1 cellular context compared by ENCODE assay signal in the genomic region with DNA sequence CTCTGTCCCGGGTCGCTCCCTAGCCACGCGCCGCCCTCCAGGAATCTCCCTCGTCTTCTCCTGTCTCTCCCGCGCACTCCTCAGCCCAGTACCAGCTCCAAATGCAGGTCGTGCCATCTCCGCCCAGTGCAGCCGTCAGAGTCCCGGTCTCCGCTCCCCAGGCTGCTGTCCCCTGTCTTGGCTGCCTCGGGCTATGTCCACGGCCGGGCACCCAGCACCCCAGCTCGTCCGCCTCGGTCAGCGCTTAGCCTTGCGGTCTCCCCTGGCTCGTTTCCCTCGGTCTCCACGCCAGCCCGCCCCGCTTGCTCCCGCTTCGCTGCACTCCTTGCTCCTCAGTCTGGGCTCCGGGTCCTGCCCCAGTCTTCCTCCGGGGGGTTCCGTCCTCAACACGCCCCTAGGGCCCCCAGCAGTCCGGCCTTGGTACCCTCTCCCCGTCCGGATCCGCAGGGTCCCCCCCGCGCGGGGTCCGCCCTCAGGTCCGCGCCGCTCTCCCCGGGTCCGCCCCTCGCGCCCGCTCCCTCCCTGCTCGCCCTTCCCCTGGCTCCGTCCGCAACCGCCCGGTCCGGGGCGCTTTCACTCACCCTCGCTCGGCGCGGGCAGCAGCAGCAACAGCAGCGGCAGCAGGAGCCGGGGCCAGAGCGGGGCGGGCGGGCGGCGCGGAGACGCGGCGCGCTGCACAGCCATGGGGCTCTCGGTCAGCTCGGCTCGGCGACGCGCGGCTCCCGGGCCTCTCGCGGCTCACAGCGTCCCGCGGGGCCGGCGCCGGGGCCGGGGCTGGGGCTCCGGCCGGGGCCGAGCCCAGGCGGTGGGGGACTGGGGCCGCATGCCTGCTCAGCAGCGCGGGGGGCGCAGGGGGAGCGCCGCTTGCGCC.
A peak's percentile ranks its signal among the peaks of the same experiment; 100 is the strongest.
TF ChIP-seq lines count a peak whose summit lies in the region.

No MANE protein-coding gene starts in this region.

TF ChIP-seq in HepG2, 621 proteins besides CTCF, POLR2A, EP300 and RAD21 (continued from another document and continues in another):
- TF ChIP-seq, protein P1, sequence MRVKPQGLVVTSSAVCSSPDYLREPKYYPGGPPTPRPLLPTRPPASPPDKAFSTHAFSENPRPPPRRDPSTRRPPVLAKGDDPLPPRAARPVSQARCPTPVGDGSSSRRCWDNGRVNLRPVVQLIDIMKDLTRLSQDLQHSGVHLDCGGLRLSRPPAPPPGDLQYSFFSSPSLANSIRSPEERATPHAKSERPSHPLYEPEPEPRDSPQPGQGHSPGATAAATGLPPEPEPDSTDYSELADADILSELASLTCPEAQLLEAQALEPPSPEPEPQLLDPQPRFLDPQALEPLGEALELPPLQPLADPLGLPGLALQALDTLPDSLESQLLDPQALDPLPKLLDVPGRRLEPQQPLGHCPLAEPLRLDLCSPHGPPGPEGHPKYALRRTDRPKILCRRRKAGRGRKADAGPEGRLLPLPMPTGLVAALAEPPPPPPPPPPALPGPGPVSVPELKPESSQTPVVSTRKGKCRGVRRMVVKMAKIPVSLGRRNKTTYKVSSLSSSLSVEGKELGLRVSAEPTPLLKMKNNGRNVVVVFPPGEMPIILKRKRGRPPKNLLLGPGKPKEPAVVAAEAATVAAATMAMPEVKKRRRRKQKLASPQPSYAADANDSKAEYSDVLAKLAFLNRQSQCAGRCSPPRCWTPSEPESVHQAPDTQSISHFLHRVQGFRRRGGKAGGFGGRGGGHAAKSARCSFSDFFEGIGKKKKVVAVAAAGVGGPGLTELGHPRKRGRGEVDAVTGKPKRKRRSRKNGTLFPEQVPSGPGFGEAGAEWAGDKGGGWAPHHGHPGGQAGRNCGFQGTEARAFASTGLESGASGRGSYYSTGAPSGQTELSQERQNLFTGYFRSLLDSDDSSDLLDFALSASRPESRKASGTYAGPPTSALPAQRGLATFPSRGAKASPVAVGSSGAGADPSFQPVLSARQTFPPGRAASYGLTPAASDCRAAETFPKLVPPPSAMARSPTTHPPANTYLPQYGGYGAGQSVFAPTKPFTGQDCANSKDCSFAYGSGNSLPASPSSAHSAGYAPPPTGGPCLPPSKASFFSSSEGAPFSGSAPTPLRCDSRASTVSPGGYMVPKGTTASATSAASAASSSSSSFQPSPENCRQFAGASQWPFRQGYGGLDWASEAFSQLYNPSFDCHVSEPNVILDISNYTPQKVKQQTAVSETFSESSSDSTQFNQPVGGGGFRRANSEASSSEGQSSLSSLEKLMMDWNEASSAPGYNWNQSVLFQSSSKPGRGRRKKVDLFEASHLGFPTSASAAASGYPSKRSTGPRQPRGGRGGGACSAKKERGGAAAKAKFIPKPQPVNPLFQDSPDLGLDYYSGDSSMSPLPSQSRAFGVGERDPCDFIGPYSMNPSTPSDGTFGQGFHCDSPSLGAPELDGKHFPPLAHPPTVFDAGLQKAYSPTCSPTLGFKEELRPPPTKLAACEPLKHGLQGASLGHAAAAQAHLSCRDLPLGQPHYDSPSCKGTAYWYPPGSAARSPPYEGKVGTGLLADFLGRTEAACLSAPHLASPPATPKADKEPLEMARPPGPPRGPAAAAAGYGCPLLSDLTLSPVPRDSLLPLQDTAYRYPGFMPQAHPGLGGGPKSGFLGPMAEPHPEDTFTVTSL (CRISPR knock-in tag; IDR thresholded peaks at IDR 0.05; ENCODE audit: borderline replicate concordance), result no peak
- TF ChIP-seq, protein P2, sequence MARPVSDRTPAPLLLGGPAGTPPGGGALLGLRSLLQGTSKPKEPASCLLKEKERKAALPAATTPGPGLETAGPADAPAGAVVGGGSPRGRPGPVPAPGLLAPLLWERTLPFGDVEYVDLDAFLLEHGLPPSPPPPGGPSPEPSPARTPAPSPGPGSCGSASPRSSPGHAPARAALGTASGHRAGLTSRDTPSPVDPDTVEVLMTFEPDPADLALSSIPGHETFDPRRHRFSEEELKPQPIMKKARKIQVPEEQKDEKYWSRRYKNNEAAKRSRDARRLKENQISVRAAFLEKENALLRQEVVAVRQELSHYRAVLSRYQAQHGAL (CRISPR knock-in tag; IDR thresholded peaks at IDR 0.05; ENCODE audit: not compliant biosample characterization), result no peak
- TF ChIP-seq ZNF576 (CRISPR knock-in tag; IDR thresholded peaks at IDR 0.05), result no peak
- peak; percentile 27 for TF ChIP-seq ZFX (CRISPR knock-in tag; IDR thresholded peaks at IDR 0.05; ENCODE audit: low read depth)
- TF ChIP-seq, protein P3, sequence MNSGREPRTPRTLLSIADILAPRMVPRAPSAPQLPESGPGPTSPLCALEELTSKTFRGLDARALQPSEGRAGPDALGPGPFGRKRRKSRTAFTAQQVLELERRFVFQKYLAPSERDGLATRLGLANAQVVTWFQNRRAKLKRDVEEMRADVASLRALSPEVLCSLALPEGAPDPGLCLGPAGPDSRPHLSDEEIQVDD (CRISPR knock-in tag; IDR thresholded peaks at IDR 0.05; ENCODE audit: borderline replicate concordance), result no peak; the same call in 1 of the 2 replicates
- no peak for TF ChIP-seq EZH2 (conservative IDR thresholded peaks at IDR 0.05; ENCODE audit: low read depth, low read length)
- no peak for TF ChIP-seq MYC (CRISPR knock-in tag; IDR thresholded peaks at IDR 0.05; ENCODE audit: borderline replicate concordance)
- TF ChIP-seq KDM1A (CRISPR knock-in tag; IDR thresholded peaks at IDR 0.05), result no peak
- no peak for TF ChIP-seq HOXD1 (CRISPR knock-in tag; IDR thresholded peaks at IDR 0.05)
- TF ChIP-seq, protein P4, sequence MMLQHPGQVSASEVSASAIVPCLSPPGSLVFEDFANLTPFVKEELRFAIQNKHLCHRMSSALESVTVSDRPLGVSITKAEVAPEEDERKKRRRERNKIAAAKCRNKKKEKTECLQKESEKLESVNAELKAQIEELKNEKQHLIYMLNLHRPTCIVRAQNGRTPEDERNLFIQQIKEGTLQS (CRISPR knock-in tag; IDR thresholded peaks at IDR 0.05), result no peak
- TF ChIP-seq ZNF362 (CRISPR knock-in tag; IDR thresholded peaks at IDR 0.05; ENCODE audit: borderline replicate concordance), result no peak; the same call in 1 of the 2 replicates
- TF ChIP-seq ZNF614 (CRISPR knock-in tag; IDR thresholded peaks at IDR 0.05; ENCODE audit: borderline replicate concordance), result no peak
- no peak for TF ChIP-seq NCOA2 (CRISPR knock-in tag; IDR thresholded peaks at IDR 0.05)
- no peak for TF ChIP-seq MIER3 (CRISPR knock-in tag; IDR thresholded peaks at IDR 0.05; ENCODE audit: borderline replicate concordance)
- TF ChIP-seq ZNF772 (CRISPR knock-in tag; IDR thresholded peaks at IDR 0.05), result no peak; the same call in 1 of the 2 replicates
- 0 out of 2 replicates have a peak, but pooled peaks have one; percentile 11 for TF ChIP-seq ZNF740 (CRISPR knock-in tag; IDR thresholded peaks at IDR 0.05)
- peak; percentile 4; the same call in 1 of the 2 replicates for TF ChIP-seq FOSL2 (CRISPR knock-in tag; IDR thresholded peaks at IDR 0.05)
- TF ChIP-seq PBX3 (CRISPR knock-in tag; IDR thresholded peaks at IDR 0.05; ENCODE audit: borderline replicate concordance), result 0 out of 2 replicates have a peak, but pooled peaks have one; percentile 55
- no peak for TF ChIP-seq TFDP1 (CRISPR knock-in tag; IDR thresholded peaks at IDR 0.05; ENCODE audit: borderline replicate concordance)
- TF ChIP-seq ZMAT3 (CRISPR knock-in tag; conservative IDR thresholded peaks at IDR 0.05), result no peak; the same call in 1 of the 2 replicates
- TF ChIP-seq LCORL (IDR thresholded peaks at IDR 0.05), result no peak
- TF ChIP-seq LCORL (CRISPR knock-in tag; IDR thresholded peaks at IDR 0.05), result peak; percentile 55; the same call in 1 of the 2 replicates
- TF ChIP-seq CREB1 (IDR thresholded peaks at IDR 0.05), result no peak
- no peak for TF ChIP-seq CREB1 (CRISPR knock-in tag; IDR thresholded peaks at IDR 0.05)
- TF ChIP-seq, protein P5, sequence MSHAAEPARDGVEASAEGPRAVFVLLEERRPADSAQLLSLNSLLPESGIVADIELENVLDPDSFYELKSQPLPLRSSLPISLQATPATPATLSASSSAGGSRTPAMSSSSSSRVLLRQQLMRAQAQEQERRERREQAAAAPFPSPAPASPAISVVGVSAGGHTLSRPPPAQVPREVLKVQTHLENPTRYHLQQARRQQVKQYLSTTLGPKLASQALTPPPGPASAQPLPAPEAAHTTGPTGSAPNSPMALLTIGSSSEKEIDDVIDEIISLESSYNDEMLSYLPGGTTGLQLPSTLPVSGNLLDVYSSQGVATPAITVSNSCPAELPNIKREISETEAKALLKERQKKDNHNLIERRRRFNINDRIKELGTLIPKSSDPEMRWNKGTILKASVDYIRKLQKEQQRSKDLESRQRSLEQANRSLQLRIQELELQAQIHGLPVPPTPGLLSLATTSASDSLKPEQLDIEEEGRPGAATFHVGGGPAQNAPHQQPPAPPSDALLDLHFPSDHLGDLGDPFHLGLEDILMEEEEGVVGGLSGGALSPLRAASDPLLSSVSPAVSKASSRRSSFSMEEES (CRISPR knock-in tag; IDR thresholded peaks at IDR 0.05), result no peak
- 0 out of 2 replicates have a peak, but pooled peaks have one; percentile 13 for TF ChIP-seq ZNF792 (CRISPR knock-in tag; IDR thresholded peaks at IDR 0.05)
- TF ChIP-seq CHD4 (IDR thresholded peaks at IDR 0.05; ENCODE audit: borderline replicate concordance, low read length), result no peak
- no peak for TF ChIP-seq ZNF883 (CRISPR knock-in tag; IDR thresholded peaks at IDR 0.05; ENCODE audit: not compliant biosample characterization)
- no peak for TF ChIP-seq KLF11 (CRISPR knock-in tag; IDR thresholded peaks at IDR 0.05)
- no peak for TF ChIP-seq AGO1 (IDR thresholded peaks at IDR 0.05; ENCODE audit: low read depth, low read length, poor library complexity, severe bottlenecking)
- no peak for TF ChIP-seq ZNF7 (CRISPR knock-in tag; IDR thresholded peaks at IDR 0.05)
- TF ChIP-seq ATAD3A (CRISPR knock-in tag; IDR thresholded peaks at IDR 0.05), result no peak
- 0 out of 2 replicates have a peak, but pooled peaks have one; percentile 18 for TF ChIP-seq NKX3-1 (CRISPR knock-in tag; IDR thresholded peaks at IDR 0.05)
- TF ChIP-seq GTF2F1 (IDR thresholded peaks at IDR 0.05; ENCODE audit: low read length), result no peak
- no peak for TF ChIP-seq ZNF839 (CRISPR knock-in tag; IDR thresholded peaks at IDR 0.05; ENCODE audit: borderline replicate concordance)
- TF ChIP-seq NCOA1 (CRISPR knock-in tag; IDR thresholded peaks at IDR 0.05), result 0 out of 2 replicates have a peak, but pooled peaks have one; percentile 54
- TF ChIP-seq, protein P6, sequence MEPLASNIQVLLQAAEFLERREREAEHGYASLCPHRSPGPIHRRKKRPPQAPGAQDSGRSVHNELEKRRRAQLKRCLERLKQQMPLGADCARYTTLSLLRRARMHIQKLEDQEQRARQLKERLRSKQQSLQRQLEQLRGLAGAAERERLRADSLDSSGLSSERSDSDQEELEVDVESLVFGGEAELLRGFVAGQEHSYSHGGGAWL (CRISPR knock-in tag; IDR thresholded peaks at IDR 0.05), result peak; percentile 70
- TF ChIP-seq ZMYM4 (CRISPR knock-in tag; IDR thresholded peaks at IDR 0.05), result no peak; the same call in 1 of the 2 replicates
- no peak for TF ChIP-seq ZNF577 (CRISPR knock-in tag; IDR thresholded peaks at IDR 0.05; ENCODE audit: borderline replicate concordance, low read depth)
- TF ChIP-seq ZNF562 (CRISPR knock-in tag; IDR thresholded peaks at IDR 0.05; ENCODE audit: borderline replicate concordance), result no peak
- TF ChIP-seq GMEB1 (CRISPR knock-in tag; IDR thresholded peaks at IDR 0.05; ENCODE audit: borderline replicate concordance), result peak; percentile 41; the same call in 1 of the 2 replicates
- TF ChIP-seq REL (CRISPR knock-in tag; conservative IDR thresholded peaks at IDR 0.05), result 0 out of 2 replicates have a peak, but pooled peaks have one; percentile 70
- TF ChIP-seq ZNF550 (CRISPR knock-in tag; IDR thresholded peaks at IDR 0.05; ENCODE audit: borderline replicate concordance), result no peak
- TF ChIP-seq ZNF607 (CRISPR knock-in tag; IDR thresholded peaks at IDR 0.05; ENCODE audit: borderline replicate concordance), result 0 out of 2 replicates have a peak, but pooled peaks have one; percentile 47
- no peak for TF ChIP-seq ERF (CRISPR knock-in tag; IDR thresholded peaks at IDR 0.05)
- TF ChIP-seq RBM39 (IDR thresholded peaks at IDR 0.05; ENCODE audit: low read depth, low read length, poor library complexity, severe bottlenecking), result peak; percentile 36
- peak; percentile 30; the same call in 1 of the 2 replicates for TF ChIP-seq ZNF225 (CRISPR knock-in tag; IDR thresholded peaks at IDR 0.05)
